ENCODE assay signal across 10 cellular contexts in genomic region chr14:103714063-103714724, GRCh38. TPM values are rescaled to one million over a fixed set of nuclear protein-coding genes. Genes with fewer than 3 reads are reported as not detected.
DNase-seq lines count a peak whose midpoint lies in the region; ATAC-seq, FAIRE-seq and TF ChIP-seq lines count a peak whose summit lies in the region.
"Had no signal": no experiment of that assay in that cellular context is flagged by ENCODE, and none has a peak within 500 bp of the region (broad histone marks: within the 10 kb centered on the region; RNA-seq: fewer than 3 reads in every experiment).

No MANE protein-coding gene starts in this region.

- peak overlapping the region; percentile 87 to 98 (median 96) for H3K9ac ChIP-seq in BLaER1 treated with 17β-estradiol and CSF1 and Interleukin-3, amounts not matched to agents 10 nM and 100 nM
- H3K9ac ChIP-seq in HUES6 (ENCODE audit: low read length) (peak overlapping the region; percentile 88), K562 (ENCODE audit: insufficient read depth in 1 of 2, low read depth in 2 of 2, low read length in 2 of 2) (peak overlapping the region; percentile 78 to 97)

- CTCF ChIA-PET in K562 (lab: Yijun Ruan, JAX; ENCODE audit: low intra/inter-chr PET ratio) = no interaction called here
- CTCF ChIA-PET in naive thymus-derived CD4-positive, alpha-beta T cell (lab: Charles Lee) = no interaction called here

- H3K4me3 ChIP-seq in BLaER1 treated with 17β-estradiol and CSF1 and Interleukin-3, amounts not matched to agents 10 nM and 100 nM = peak overlapping the region; percentile 78 to 94 (median 86)
- H3K4me3 ChIP-seq in HUES6 (ENCODE audit: low read depth, low read length) = peak overlapping the region; percentile 71
- peak overlapping the region; percentile 68 for H3K4me3 ChIP-seq in K562
- peak overlapping the region; percentile 56 for H3K4me3 ChIP-seq in naive thymus-derived CD4-positive, alpha-beta T cell (ENCODE audit: low read length)

- no peak overlapping the region for H2AFZ ChIP-seq in K562 (ENCODE audit: low read depth, low read length)

- peaks cover 65% of the 10 kb centered on the region for H3K79me2 ChIP-seq in K562 (ENCODE audit: control insufficient read depth, insufficient read depth, low read length)

- TF ChIP-seq POLR2A in K562 (conservative IDR thresholded peaks at IDR 0.05) = no peak

- no peaks in the 10 kb centered on the region for H3K9me3 ChIP-seq in BLaER1 treated with 17β-estradiol and CSF1 and Interleukin-3, amounts not matched to agents 10 nM and 100 nM (replicated peaks in 1 of 11)
- no peaks in the 10 kb centered on the region for H3K9me3 ChIP-seq in HUES6 (ENCODE audit: control insufficient read depth, insufficient read depth, low read depth, low read length)
- H3K9me3 ChIP-seq in K562 (replicated peaks; ENCODE audit: control insufficient read depth, insufficient read depth, low read depth, low read length) = no peaks in the 10 kb centered on the region
- no peaks in the 10 kb centered on the region for H3K9me3 ChIP-seq in naive thymus-derived CD4-positive, alpha-beta T cell (ENCODE audit: control insufficient read depth in 2 of 3, low read length in 3 of 3)

- peaks cover 42 to 68% (median 51%) of the 10 kb centered on the region in 10 experiments for H3K4me1 ChIP-seq in BLaER1 treated with 17β-estradiol and CSF1 and Interleukin-3, amounts not matched to agents 10 nM and 100 nM
- H3K4me1 ChIP-seq in HUES6 (ENCODE audit: control insufficient read depth, insufficient read depth, low read length) (peaks cover 35% of the 10 kb centered on the region), K562 (replicated peaks in 1 of 2; ENCODE audit: control insufficient read depth in 2 of 2, insufficient read depth in 2 of 2, low read length in 2 of 2) (peaks cover 29 to 60% of the 10 kb centered on the region in 2 experiments; a peak in 4 of 5 replicates)
- peaks cover 8 to 10% of the 10 kb centered on the region in 2 donors for H3K4me1 ChIP-seq in naive thymus-derived CD4-positive, alpha-beta T cell (ENCODE audit: control insufficient read depth in 2 of 2, insufficient read depth in 2 of 2, low read length in 2 of 2)

- H3K36me3 ChIP-seq in BLaER1 treated with 17β-estradiol and CSF1 and Interleukin-3, amounts not matched to agents 10 nM and 100 nM = peaks cover 4 to 51% (median 31%) of the 10 kb centered on the region in 11 experiments; a peak in 19 of 22 replicates
- H3K36me3 ChIP-seq in HUES6 (ENCODE audit: control insufficient read depth, insufficient read depth, low read length) (peaks cover 29% of the 10 kb centered on the region), K562 (ENCODE audit: control insufficient read depth, insufficient read depth, low read length) (peaks cover 50% of the 10 kb centered on the region; the same call in 2 of the 3 replicates)
- H3K36me3 ChIP-seq in naive thymus-derived CD4-positive, alpha-beta T cell (ENCODE audit: control insufficient read depth in 2 of 3, insufficient read depth in 3 of 3, low read length in 3 of 3) = no peaks in the 10 kb centered on the region

- TSS peak; percentile 77 for BruUV-seq in K562 (replicated peaks; lab: Mats Ljungman, UMichigan)

- no peak for TF ChIP-seq RAD21 in K562 (CRISPR knock-in tag; conservative IDR thresholded peaks at IDR 0.05 in 1 of 2, IDR thresholded peaks at IDR 0.05 in 1 of 2)

- FAIRE-seq in K562 (lab: Jason Lieb, UNC) = no peak

- ATAC-seq in K562 (no peak), HG02970 (IDR thresholded peaks at IDR 0.05; ENCODE audit: low FRiP score, unreplicated experiment) (no peak), HG02571 (IDR thresholded peaks at IDR 0.05; ENCODE audit: unreplicated experiment) (no peak)
- no peak for ATAC-seq in naive thymus-derived CD4-positive, alpha-beta T cell

- peaks cover 0 to 2% (median 0%) of the 10 kb centered on the region in 5 donors for H3K27me3 Mint-ChIP-seq in naive thymus-derived CD4-positive, alpha-beta T cell

- WGBS in K562 (ENCODE audit: insufficient coverage, low coverage, missing lambda C conversion rate) = 11% methylated on average over 9 of the region's 16 CpGs

- H3K9me3 Mint-ChIP-seq in naive thymus-derived CD4-positive, alpha-beta T cell = peaks cover 0 to 4% (median 0%) of the 10 kb centered on the region in 11 donors

- no peak for TF ChIP-seq CTCF in K562 (IDR thresholded peaks at IDR 0.05 in 2 of 3, conservative IDR thresholded peaks at IDR 0.05 in 1 of 3; ENCODE audit: insufficient read depth in 2 of 3, low read depth in 1 of 3, low read length in 3 of 3)
- no peak for TF ChIP-seq CTCF in GM10266 (IDR thresholded peaks at IDR 0.05; ENCODE audit: control insufficient read depth, insufficient read depth, low read depth, missing control alignments)

- no peaks in the 10 kb centered on the region for H3K27me3 ChIP-seq in BLaER1 treated with 17β-estradiol and CSF1 and Interleukin-3, amounts not matched to agents 10 nM and 100 nM
- H3K27me3 ChIP-seq in HUES6 (ENCODE audit: control insufficient read depth, insufficient read depth, low read length) = no peaks in the 10 kb centered on the region
- no peaks in the 10 kb centered on the region for H3K27me3 ChIP-seq in K562 (ENCODE audit: control insufficient read depth in 2 of 2, insufficient read depth in 2 of 2, low read length in 2 of 2)
- no peaks in the 10 kb centered on the region for H3K27me3 ChIP-seq in naive thymus-derived CD4-positive, alpha-beta T cell (ENCODE audit: control insufficient read depth in 2 of 2, insufficient read depth in 2 of 2, low read length in 2 of 2)

- DNase-seq in K562 (ENCODE audit: extremely low read depth in 1 of 4, low spot score in 3 of 4) = no peak
- no peak for DNase-seq in naive thymus-derived CD4-positive, alpha-beta T cell
- DNase-seq in GM10266 (ENCODE audit: extremely low spot score) = no peak
- DNase-seq in NCI-H524 treated with DMSO at 0.1 percent for 48 hours (lab: John Stamatoyannopoulos, UW) = no peak
- DNase-seq: activated gamma-delta T cell treated with Interleukin-2 at 50 U/mL for 16 hours; NK-92 treated with Interleukin-12 subunit alpha and Interleukin-12 subunit beta, amount 100 ng/mL, for 24 hours had no signal

- TF ChIP-seq EP300 in K562 (IDR thresholded peaks at IDR 0.05; ENCODE audit: low read length) = no peak

- peaks cover 0 to 5% (median 0%) of the 10 kb centered on the region in 5 donors for H3K36me3 Mint-ChIP-seq in naive thymus-derived CD4-positive, alpha-beta T cell

- peak overlapping the region; percentile 50 to 98 (median 94) for H3K4me3 Mint-ChIP-seq in naive thymus-derived CD4-positive, alpha-beta T cell

- H4K20me1 ChIP-seq in BLaER1 treated with 17β-estradiol and CSF1 and Interleukin-3, amounts not matched to agents 10 nM and 100 nM = peaks cover 26 to 77% (median 61%) of the 10 kb centered on the region in 11 experiments; a peak in 21 of 22 replicates
- 0 out of 2 replicates have a peak, but pooled peaks cover 2% of the 10 kb centered on the region for H4K20me1 ChIP-seq in K562 (replicated peaks; ENCODE audit: control insufficient read depth, insufficient read depth, low read length)

- H3K4me2 ChIP-seq in BLaER1 treated with 17β-estradiol and CSF1 and Interleukin-3, amounts not matched to agents 10 nM and 100 nM = peak overlapping the region; percentile 80 to 98 (median 93)
- peak overlapping the region; percentile 70 for H3K4me2 ChIP-seq in K562 (ENCODE audit: insufficient read depth, low read length)

- intact Hi-C loops in K562 (cut with micrococcal nuclease) = no loop called here
- intact Hi-C loops in naive thymus-derived CD4-positive, alpha-beta T cell (cut with micrococcal nuclease) = loop anchor here (2.0 to 10.0 kb wide), 5 partner anchors 193 to 939 kb away; partner anchors contain the start of genes EIF5 (in 1 of the 2), MARK3 (in 1 of the 2) and TRAF3 (in 1 of the 2)

- peaks cover 27 to 57% (median 40%) of the 10 kb centered on the region in 7 donors for H3K4me1 Mint-ChIP-seq in naive thymus-derived CD4-positive, alpha-beta T cell

- POLR2A ChIA-PET in K562 (lab: Yijun Ruan, JAX) = interaction anchor here (0.6 to 1.7 kb wide), 5 partner anchors 9 to 423 kb away, joined by 3 to 6 read pairs (median 3); no protein-coding TSS in a partner anchor
- POLR2A ChIA-PET in naive thymus-derived CD4-positive, alpha-beta T cell (lab: Charles Lee) = interaction anchor here (0.6 kb wide), 1 partner anchor 48 kb away, joined by 4 read pairs; no protein-coding TSS in a partner anchor

- H3K27ac ChIP-seq in BLaER1 treated with 17β-estradiol and CSF1 and Interleukin-3, amounts not matched to agents 10 nM and 100 nM = peak overlapping the region in 10 of 11 experiments; percentile 74 to 97 (median 95); a peak in 19 of 22 replicates
- no peak overlapping the region for H3K27ac ChIP-seq in HUES6 (ENCODE audit: low read depth, low read length)
- peak overlapping the region; percentile 87; the same call in 2 of the 3 replicates for H3K27ac ChIP-seq in K562 (ENCODE audit: extremely low read depth, low read depth, low read length)
- peak overlapping the region; percentile 73 for H3K27ac ChIP-seq in naive thymus-derived CD4-positive, alpha-beta T cell (ENCODE audit: low read depth, low read length)

- peak overlapping the region in 5 of 9 donors; percentile 14 to 91 (median 28) for H3K27ac Mint-ChIP-seq in naive thymus-derived CD4-positive, alpha-beta T cell

- in situ Hi-C loops in K562 (cut with MboI) = no loop called here

- no peaks in the 10 kb centered on the region for H3K9me1 ChIP-seq in K562 (ENCODE audit: control insufficient read depth, insufficient read depth, low read length)

RNA-seq across cellular contexts. Expression of gene XRCC3, which starts 1.1 kb away (rescaled TPM):
- 101 and 113 TPM in 2 replicates for total RNA-seq in K562 (2011; cell fraction: chromatin; rRNA removed; ENCODE audit: low replicate concordance)
- total RNA-seq in K562 (2011; cell fraction: nucleolus; rRNA removed) = 61.2 and 62.1 TPM in 2 replicates
- 38.5 and 51.0 TPM in 2 replicates for total RNA-seq in K562 (2011; cell fraction: nucleoplasm; rRNA removed)
- 46.1 and 54.1 TPM in 2 replicates for total RNA-seq in K562 (2014; rRNA removed)
- total RNA-seq in K562 (2014; rRNA removed; fragmentation: Illumina TruSeq; extraction: Trizol) = 30.2 TPM in 2 replicates
- total RNA-seq in K562 (2015; rRNA removed; fragmentation: Illumina TruSeq; extraction: Trizol) = 25.7 and 30.3 TPM in 2 replicates
- 38.2 and 41.3 TPM in 2 replicates for total RNA-seq in K562 (2021)
- 19.0 and 24.3 TPM in 2 replicates for polyA plus RNA-seq in K562 (2011; rRNA removed)
- polyA plus RNA-seq in K562 (2011; cell fraction: cytosol; rRNA removed) = 25.1 and 35.1 TPM in 2 replicates
- polyA plus RNA-seq in K562 (2011; cell fraction: nucleus; rRNA removed) = 39.2 and 66.6 TPM in 2 replicates
- 27.2 and 37.1 TPM in 2 replicates for polyA plus RNA-seq in K562 (2012)
- 44.5 and 59.3 TPM in 2 replicates for polyA plus RNA-seq in K562 (2014; fragmentation: Illumina TruSeq; extraction: Trizol)
- under 1 TPM; 0.34 to 0.38 TPM for polyA plus RNA-seq in K562 (2014; fragmentation: Nextera tagmentation; extraction: Ambion mirVana)
- polyA plus RNA-seq in K562 (2014; rRNA removed) = 39.9 and 44.1 TPM in 2 replicates
- 15.4 and 24.3 TPM in 2 replicates for polyA minus RNA-seq in K562 (2011; rRNA and poly(A)+ RNA removed)
- polyA minus RNA-seq in K562 (2011; cell fraction: cytosol; rRNA and poly(A)+ RNA removed) = 17.7 and 17.8 TPM in 2 replicates
- polyA minus RNA-seq in K562 (2011; cell fraction: nucleus; rRNA and poly(A)+ RNA removed) = 19.2 and 19.5 TPM in 2 replicates
- total RNA-seq in naive thymus-derived CD4-positive, alpha-beta T cell = 10 to 100 TPM in 4 of 5 experiments, 1 to 10 TPM in 1; 9.3 to 38.9 (median 15.9) TPM
- polyA plus RNA-seq in naive thymus-derived CD4-positive, alpha-beta T cell = 1 to 10 TPM; 5.1 to 5.7 TPM

RNA-seq across cellular contexts. Expression of gene ZFYVE21, which starts 1.4 kb away (rescaled TPM):
- 79.0 and 151 TPM in 2 replicates for total RNA-seq in K562 (2011; cell fraction: chromatin; rRNA removed; ENCODE audit: low replicate concordance)
- 69.2 and 87.8 TPM in 2 replicates for total RNA-seq in K562 (2011; cell fraction: nucleolus; rRNA removed)
- total RNA-seq in K562 (2011; cell fraction: nucleoplasm; rRNA removed) = 66.9 and 68.4 TPM in 2 replicates
- total RNA-seq in K562 (2014; rRNA removed) = 16.3 and 21.1 TPM in 2 replicates
- 9.9 and 11.8 TPM in 2 replicates for total RNA-seq in K562 (2014; rRNA removed; fragmentation: Illumina TruSeq; extraction: Trizol)
- total RNA-seq in K562 (2015; rRNA removed; fragmentation: Illumina TruSeq; extraction: Trizol) = 15.0 and 15.6 TPM in 2 replicates
- total RNA-seq in K562 (2021) = 17.1 and 18.0 TPM in 2 replicates
- 23.1 and 24.3 TPM in 2 replicates for polyA plus RNA-seq in K562 (2011; rRNA removed)
- polyA plus RNA-seq in K562 (2011; cell fraction: cytosol; rRNA removed) = 27.7 and 35.5 TPM in 2 replicates
- polyA plus RNA-seq in K562 (2011; cell fraction: nucleus; rRNA removed) = 44.1 and 51.8 TPM in 2 replicates
- 15.8 and 16.8 TPM in 2 replicates for polyA plus RNA-seq in K562 (2012)
- 11.9 and 14.4 TPM in 2 replicates for polyA plus RNA-seq in K562 (2014; fragmentation: Illumina TruSeq; extraction: Trizol)
- polyA plus RNA-seq in K562 (2014; fragmentation: Nextera tagmentation; extraction: Ambion mirVana) = 1 to 10 TPM in 1 of 2 experiments, under 1 TPM in 1; 0.90 to 2.8 TPM
- polyA plus RNA-seq in K562 (2014; rRNA removed) = 23.1 and 25.5 TPM in 2 replicates
- polyA minus RNA-seq in K562 (2011; rRNA and poly(A)+ RNA removed) = 9.3 and 9.5 TPM in 2 replicates
- 17.4 and 20.7 TPM in 2 replicates for polyA minus RNA-seq in K562 (2011; cell fraction: cytosol; rRNA and poly(A)+ RNA removed)
- 16.2 and 17.8 TPM in 2 replicates for polyA minus RNA-seq in K562 (2011; cell fraction: nucleus; rRNA and poly(A)+ RNA removed)
- 10 to 100 TPM in 4 of 5 experiments, 1 to 10 TPM in 1; 5.8 to 19.0 (median 16.8) TPM for total RNA-seq in naive thymus-derived CD4-positive, alpha-beta T cell
- 10 to 100 TPM in 1 of 2 donors, 1 to 10 TPM in 1; 8.9 to 15.6 TPM for polyA plus RNA-seq in naive thymus-derived CD4-positive, alpha-beta T cell
